28 cellular contexts compared by ENCODE assay signal in the genomic region with DNA sequence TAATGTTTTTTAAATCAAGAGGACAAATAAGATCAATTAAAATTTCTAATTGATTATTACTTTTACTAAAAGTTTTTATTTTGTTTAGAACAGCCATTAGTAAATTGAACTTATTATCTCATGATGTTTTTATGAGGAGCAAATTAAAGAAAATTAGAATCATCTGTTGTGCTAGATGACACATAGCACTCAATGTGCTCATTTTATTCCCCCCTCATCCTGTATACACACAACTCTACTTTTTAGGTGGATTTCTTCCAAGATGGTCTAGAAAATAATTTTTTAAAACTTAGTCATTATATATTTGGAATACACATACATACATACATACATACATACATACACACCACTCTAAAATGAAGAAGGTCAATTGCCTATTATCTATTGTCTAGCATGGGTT.
"Had no signal": no experiment of that assay in that cellular context is flagged by ENCODE, and none has a peak within 500 bp of the region (broad histone marks: within the 10 kb centered on the region; RNA-seq: fewer than 3 reads in every experiment).

No MANE protein-coding gene starts in this region.

- H3K27me3 ChIP-seq: stomach, suprapubic skin, testis, thyroid gland, tibial nerve, transverse colon, upper lobe of left lung, upper lobe of right lung, uterus, vagina had no signal

- H3K4me3 ChIP-seq: stomach, suprapubic skin, testis, thoracic aorta, thyroid gland, tibial nerve, transverse colon, upper lobe of left lung, upper lobe of right lung, uterus, vagina had no signal

- FAIRE-seq: urothelium cell line had no signal

- DNase-seq: stimulated activated CD4-positive, alpha-beta T cell treated with anti-CD3 and anti-CD28 coated beads, Interleukin-2, amount 100 ng/mL, for 48 hours; stimulated activated CD4-positive, alpha-beta T cell treated with anti-CD3 and anti-CD28 coated beads, Interleukin-4, amount 100 ng/mL, for 1 hour; stimulated activated CD4-positive, alpha-beta T cell treated with anti-CD3 and anti-CD28 coated beads, Interleukin-4, amount 100 ng/mL, for 24 hours; stimulated activated CD4-positive, alpha-beta T cell treated with anti-CD3 and anti-CD28 coated beads, Interleukin-4, amount 100 ng/mL, for 4 hours; stimulated activated CD8-positive, alpha-beta memory T cell treated with anti-CD3 and anti-CD28 coated beads, Interleukin-4, amount 100 ng/mL, for 48 hours; stimulated activated naive B cell treated with anti-CD40 and anti-IgM and Interleukin-4, amounts not matched to agents 10 μg/mL and 1 μg/mL and 100 μg/mL, for 72 hours; stimulated activated naive CD4-positive, alpha-beta T cell; stimulated activated naive CD4-positive, alpha-beta T cell treated with Interleukin-2 at 50 U/mL for 16 hours; stimulated activated naive CD8-positive, alpha-beta T cell treated with anti-CD3 and anti-CD28 coated beads, Interleukin-15, amount 100 ng/mL, for 72 hours; stimulated activated naive CD8-positive, alpha-beta T cell treated with anti-CD3 and anti-CD28 coated beads, Interleukin-15, Interleukin-2, amounts not matched to agents 100 U/mL and 50 U/mL, for 24 hours; stomach; substantia nigra; testis; thyroid gland; transverse colon; trophoblast cell; upper lobe of left lung; upper lobe of right lung; uterus had no signal

- H3K36me3 Mint-ChIP-seq: stimulated activated effector memory CD8-positive, alpha-beta T cell treated with anti-CD3 and anti-CD28 coated beads, Interleukin-12 subunit alpha, Interleukin-12 subunit beta, amount 100 ng/mL, for 72 hours had no signal

- H3K27ac Mint-ChIP-seq: stimulated activated effector memory CD8-positive, alpha-beta T cell treated with anti-CD3 and anti-CD28 coated beads, Interleukin-12 subunit alpha, Interleukin-12 subunit beta, amount 100 ng/mL, for 72 hours; stimulated activated memory B cell treated with anti-CD40 and anti-IgM and Interleukin-4, amounts not matched to agents 10 μg/mL and 1 μg/mL and 100 μg/mL, for 72 hours; stimulated activated naive B cell treated with anti-CD40 and anti-IgM and Interleukin-4, amounts not matched to agents 10 μg/mL and 1 μg/mL and 100 μg/mL, for 72 hours; stimulated activated naive CD8-positive, alpha-beta T cell treated with anti-CD3 and anti-CD28 coated beads, Interleukin-15, Interleukin-2, amounts not matched to agents 100 ng/mL and 50 ng/mL, for 24 hours; type B pancreatic cell had no signal

- H3K4me1 ChIP-seq: testis, thyroid gland, upper lobe of left lung, upper lobe of right lung, uterus had no signal

- H3K9me3 ChIP-seq: stomach, suprapubic skin, testis, thoracic aorta, thyroid gland, tibial nerve, transverse colon, upper lobe of left lung, upper lobe of right lung, uterus, vagina had no signal

- H3K4me1 Mint-ChIP-seq: stimulated activated effector memory CD8-positive, alpha-beta T cell treated with anti-CD3 and anti-CD28 coated beads, Interleukin-12 subunit alpha, Interleukin-12 subunit beta, amount 100 ng/mL, for 72 hours; stimulated activated naive CD8-positive, alpha-beta T cell treated with anti-CD3 and anti-CD28 coated beads, Interleukin-15, amount 100 ng/mL, for 72 hours had no signal

- H3K4me3 Mint-ChIP-seq: stimulated activated effector memory CD8-positive, alpha-beta T cell treated with anti-CD3 and anti-CD28 coated beads, Interleukin-12 subunit alpha, Interleukin-12 subunit beta, amount 100 ng/mL, for 72 hours; stimulated activated memory B cell treated with anti-CD40 and anti-IgM and Interleukin-4, amounts not matched to agents 10 μg/mL and 1 μg/mL and 100 μg/mL, for 72 hours; stimulated activated naive B cell treated with anti-CD40 and anti-IgM and Interleukin-4, amounts not matched to agents 10 μg/mL and 1 μg/mL and 100 μg/mL, for 72 hours; stimulated activated naive CD8-positive, alpha-beta T cell treated with anti-CD3 and anti-CD28 coated beads, Interleukin-15, amount 100 ng/mL, for 72 hours; stimulated activated naive CD8-positive, alpha-beta T cell treated with anti-CD3 and anti-CD28 coated beads, Interleukin-15, Interleukin-2, amounts not matched to agents 100 ng/mL and 50 ng/mL, for 24 hours; type B pancreatic cell had no signal

- H3K27me3 Mint-ChIP-seq: stimulated activated memory B cell treated with anti-CD40 and anti-IgM and Interleukin-4, amounts not matched to agents 10 μg/mL and 1 μg/mL and 100 μg/mL, for 72 hours; stimulated activated naive B cell treated with anti-CD40 and anti-IgM and Interleukin-4, amounts not matched to agents 10 μg/mL and 1 μg/mL and 100 μg/mL, for 72 hours; stimulated activated naive CD8-positive, alpha-beta T cell treated with anti-CD3 and anti-CD28 coated beads, Interleukin-15, amount 100 ng/mL, for 72 hours; stimulated activated naive CD8-positive, alpha-beta T cell treated with anti-CD3 and anti-CD28 coated beads, Interleukin-15, Interleukin-2, amounts not matched to agents 100 ng/mL and 50 ng/mL, for 24 hours; type B pancreatic cell had no signal

- H3K9me3 Mint-ChIP-seq: stimulated activated effector memory CD8-positive, alpha-beta T cell treated with anti-CD3 and anti-CD28 coated beads, Interleukin-12 subunit alpha, Interleukin-12 subunit beta, amount 100 ng/mL, for 72 hours; stimulated activated memory B cell treated with anti-CD40 and anti-IgM and Interleukin-4, amounts not matched to agents 10 μg/mL and 1 μg/mL and 100 μg/mL, for 72 hours; stimulated activated naive CD8-positive, alpha-beta T cell treated with anti-CD3 and anti-CD28 coated beads, Interleukin-15, Interleukin-2, amounts not matched to agents 100 ng/mL and 50 ng/mL, for 24 hours; type B pancreatic cell had no signal

- H3K36me3 ChIP-seq: stomach, suprapubic skin, thoracic aorta, thyroid gland, tibial nerve, transverse colon, upper lobe of left lung, upper lobe of right lung, uterus, vagina had no signal

- H3K27ac ChIP-seq: stomach, suprapubic skin, testis, thoracic aorta, thyroid gland, tibial nerve, transverse colon, upper lobe of left lung, upper lobe of right lung, uterus, vagina had no signal
